Comparison of ENCODE assay signal across 10 cellular contexts in genomic region chr20:58131111-58131510, GRCh38.
A peak's percentile ranks its signal among the peaks of the same experiment; 100 is the strongest.
DNase-seq lines count a peak whose midpoint lies in the region; ATAC-seq lines count a peak whose summit lies in the region.
"Had no signal": no experiment of that assay in that cellular context is flagged by ENCODE, and none has a peak within 500 bp of the region (broad histone marks: within the 10 kb centered on the region; RNA-seq: fewer than 3 reads in every experiment).

No MANE protein-coding gene starts in this region.

- peaks cover 2% of the 10 kb centered on the region; the same call in 1 of the 2 replicates for H3K9me3 ChIP-seq in SJSA1 (replicated peaks)

- H3K36me3 ChIP-seq in SJSA1: no peaks in the 10 kb centered on the region

- peak overlapping the region; percentile 92 for H3K27ac ChIP-seq in SJSA1

- H3K4me3 ChIP-seq in SJSA1: peak overlapping the region; percentile 14
- H3K4me3 ChIP-seq in skeletal muscle cell (ENCODE audit: low read depth, low read length): peak overlapping the region; percentile 15

- H3K27me3 ChIP-seq in SJSA1 (replicated peaks): no peaks in the 10 kb centered on the region

- DNase-seq in GM03348 (ENCODE audit: low spot score): peak; percentile 49
- DNase-seq in SJSA1 (ENCODE audit: low read depth in 1 of 2, low spot score in 2 of 2): peak; percentile 70 to 75
- peak; percentile 57 for DNase-seq in globus pallidus (ENCODE audit: low spot score)
- no peak for DNase-seq in skeletal muscle cell (ENCODE audit: low read depth)
- DNase-seq: activated T-cell treated with anti-CD3 and anti-CD28 coated beads, Interleukin-2, amount 50 U/mL, for 1 hour; effector memory CD4-positive, alpha-beta T cell had no signal

- ATAC-seq in GM18867 (IDR thresholded peaks at IDR 0.05; ENCODE audit: unreplicated experiment) (no peak), GM19035 (IDR thresholded peaks at IDR 0.05; ENCODE audit: unreplicated experiment) (no peak), esophagus mucosa (no peak), GM19328 (IDR thresholded peaks at IDR 0.05; ENCODE audit: unreplicated experiment) (no peak)

- peaks cover 64% of the 10 kb centered on the region for H3K4me1 ChIP-seq in SJSA1 (replicated peaks)
